ENCODE assay signal across 9 cellular contexts in the genomic region with DNA sequence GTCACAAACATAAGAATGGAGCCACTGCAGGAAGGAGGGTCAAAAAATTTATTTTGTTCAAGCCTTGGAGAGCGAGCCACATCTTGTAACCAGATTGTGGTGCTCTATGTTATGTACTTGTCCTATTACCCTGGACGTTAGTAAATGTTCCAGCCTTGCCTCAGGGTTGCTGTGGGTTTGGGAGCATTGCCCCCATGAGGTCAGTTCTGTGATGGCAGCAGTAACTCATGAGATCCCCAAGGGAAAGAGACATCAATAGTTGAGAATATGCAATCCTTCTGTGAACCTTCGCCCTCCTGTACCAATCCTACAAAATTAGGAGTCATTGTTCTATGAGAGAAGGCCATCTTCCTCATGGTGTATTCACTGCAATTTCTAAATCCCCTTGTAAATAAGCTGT. TPM values are rescaled to one million over a fixed set of nuclear protein-coding genes. Genes with fewer than 3 reads are reported as not detected.
A peak's percentile ranks its signal among the peaks of the same experiment; 100 is the strongest.
DNase-seq lines count a peak whose midpoint lies in the region; ATAC-seq and TF ChIP-seq lines count a peak whose summit lies in the region.
"Had no signal": no experiment of that assay in that cellular context is flagged by ENCODE, and none has a peak within 500 bp of the region (broad histone marks: within the 10 kb centered on the region; RNA-seq: fewer than 3 reads in every experiment).

No MANE protein-coding gene starts in this region.

- CTCF ChIA-PET in Calu3 (lab: Charles Lee) = no interaction called here

- no peaks in the 10 kb centered on the region for H3K36me3 Mint-ChIP-seq in Calu3 (ENCODE audit: insufficient read depth, unreplicated experiment)
- no peaks in the 10 kb centered on the region for H3K36me3 Mint-ChIP-seq in activated naive CD8-positive, alpha-beta T cell treated with anti-CD3 and anti-CD28 coated beads, Interleukin-2, amount 50 U/mL, for 24 hours (ENCODE audit: low read depth)

- peak; percentile 57 for ATAC-seq in GM19351 (IDR thresholded peaks at IDR 0.05; ENCODE audit: unreplicated experiment)
- no peak for ATAC-seq in activated naive CD8-positive, alpha-beta T cell treated with anti-CD3 and anti-CD28 coated beads, Interleukin-2, amount 50 U/mL, for 24 hours
- ATAC-seq in HG02623 (IDR thresholded peaks at IDR 0.05; ENCODE audit: unreplicated experiment) = no peak

- DNase-seq in Calu3 = peak; percentile 22
- peak; percentile 41 for DNase-seq in M059J (ENCODE audit: low read depth)
- peak; percentile 55 for DNase-seq in left kidney (ENCODE audit: low read depth, low spot score)
- no peak for DNase-seq in activated naive CD8-positive, alpha-beta T cell treated with anti-CD3 and anti-CD28 coated beads, Interleukin-2, amount 50 U/mL, for 24 hours
- no peak for DNase-seq in NCI-H226

- H3K4me1 Mint-ChIP-seq in Calu3 (ENCODE audit: low read depth, unreplicated experiment) = no peaks in the 10 kb centered on the region
- H3K4me1 Mint-ChIP-seq in activated naive CD8-positive, alpha-beta T cell treated with anti-CD3 and anti-CD28 coated beads, Interleukin-2, amount 50 U/mL, for 24 hours = no peaks in the 10 kb centered on the region

- BruUV-seq in Calu3 (replicated peaks; lab: Mats Ljungman, UMichigan) = no TSS peak

- H3K9me3 Mint-ChIP-seq in Calu3 (ENCODE audit: low read depth, unreplicated experiment) = no peaks in the 10 kb centered on the region
- no peaks in the 10 kb centered on the region for H3K9me3 Mint-ChIP-seq in activated naive CD8-positive, alpha-beta T cell treated with anti-CD3 and anti-CD28 coated beads, Interleukin-2, amount 50 U/mL, for 24 hours

- intact Hi-C loops in Calu3 (cut with micrococcal nuclease; ENCODE audit: unreplicated experiment) = loop anchor here (1.0 to 10.0 kb wide), 3 partner anchors 114 to 325 kb away; a partner anchor contains a TSS

- no peak overlapping the region for H3K27ac Mint-ChIP-seq in Calu3 (ENCODE audit: unreplicated experiment)
- H3K27ac Mint-ChIP-seq in activated naive CD8-positive, alpha-beta T cell treated with anti-CD3 and anti-CD28 coated beads, Interleukin-2, amount 50 U/mL, for 24 hours = no peak overlapping the region

- H3K4me3 Mint-ChIP-seq in Calu3 (ENCODE audit: low read depth, unreplicated experiment) = no peak overlapping the region
- H3K4me3 Mint-ChIP-seq in activated naive CD8-positive, alpha-beta T cell treated with anti-CD3 and anti-CD28 coated beads, Interleukin-2, amount 50 U/mL, for 24 hours = no peak overlapping the region

- no peak overlapping the region for H3K4me3 ChIP-seq in WI38 (ENCODE audit: low read depth, low read length)

- TF ChIP-seq CTCF in Calu3 (IDR thresholded peaks at IDR 0.05; ENCODE audit: unreplicated experiment) (no peak), WI38 (IDR thresholded peaks at IDR 0.05; ENCODE audit: low read depth, low read length) (peak; percentile 36)

- H3K27me3 Mint-ChIP-seq in Calu3 (ENCODE audit: unreplicated experiment) = no peaks in the 10 kb centered on the region
- H3K27me3 Mint-ChIP-seq in activated naive CD8-positive, alpha-beta T cell treated with anti-CD3 and anti-CD28 coated beads, Interleukin-2, amount 50 U/mL, for 24 hours = no peaks in the 10 kb centered on the region

RNA-seq across cellular contexts. Expression of a gene that starts 16.4 kb away (rescaled TPM):
- 0.14 and 0.24 TPM in 2 replicates for total RNA-seq in Calu3 (2022)
- 2.4 and 2.7 TPM in 2 replicates for total RNA-seq in M059J (2014; rRNA removed; shearing (Covaris generic))
- total RNA-seq: mononuclear cell had no signal

RNA-seq across cellular contexts. Expression of a gene that starts 46.7 kb away (rescaled TPM):
- total RNA-seq in Calu3 (2022) = 5.9 TPM in 2 replicates
- total RNA-seq in M059J (2014; rRNA removed; shearing (Covaris generic)) = not detected in 2 replicates

Comparison
In these comparisons a context has a peak if more than half of its experiments do, and no peak if none do; other contexts are left out.
1. DNase-seq: peak in Calu3 (single experiment), M059J (single experiment) and left kidney (single experiment); none in activated naive CD8-positive, alpha-beta T cell treated with anti-CD3 and anti-CD28 coated beads, Interleukin-2, amount 50 U/mL, for 24 hours (single experiment) and NCI-H226 (single experiment).